ENCODE assay signal across 1 cellular context in genomic region chr19:10458733-10459132, GRCh38.
TF ChIP-seq lines count a peak whose summit lies in the region.

No MANE protein-coding gene starts in this region.

TF ChIP-seq in HEK293, 187 proteins besides CTCF, POLR2A, EP300 and RAD21:
- TF ChIP-seq ZNF664 (tag by site-specific recombination; IDR thresholded peaks at IDR 0.05) (peak; percentile 98), GLIS1 (tag by site-specific recombination; IDR thresholded peaks at IDR 0.05) (peak; percentile 64)
